ENCODE assay signal across 9 cellular contexts in genomic region chr10:79413196-79413595, GRCh38. TPM values are rescaled to one million over a fixed set of nuclear protein-coding genes. Genes with fewer than 3 reads are reported as not detected.
A peak's percentile ranks its signal among the peaks of the same experiment; 100 is the strongest.
DNase-seq lines count a peak whose midpoint lies in the region; ATAC-seq and TF ChIP-seq lines count a peak whose summit lies in the region.
"Had no signal": no experiment of that assay in that cellular context is flagged by ENCODE, and none has a peak within 500 bp of the region (broad histone marks: within the 10 kb centered on the region; RNA-seq: fewer than 3 reads in every experiment).

No MANE protein-coding gene starts in this region.

- H3K79me2 ChIP-seq in MM.1S (ENCODE audit: low read length) (no peaks in the 10 kb centered on the region), hepatocyte (peaks cover 39% of the 10 kb centered on the region)

- H3K4me3 Mint-ChIP-seq in dendritic cell treated with granulocyte-macrophage colony-stimulating factor and Interleukin-4, amounts not matched to agents 40 ng/mL and 50 ng/mL, for 4 days = peak overlapping the region; percentile 44

- WGBS in hepatocyte (ENCODE audit: low lambda C conversion rate, missing lambda C conversion rate) = 81% methylated on average over 10 of the region's 10 CpGs

- H3K27me3 Mint-ChIP-seq in dendritic cell treated with granulocyte-macrophage colony-stimulating factor and Interleukin-4, amounts not matched to agents 40 ng/mL and 50 ng/mL, for 4 days = peaks cover 9% of the 10 kb centered on the region

- intact Hi-C loops in dendritic cell treated with granulocyte-macrophage colony-stimulating factor and Interleukin-4, amounts not matched to agents 40 ng/mL and 50 ng/mL, for 4 days (cut with micrococcal nuclease) = no loop called here
- intact Hi-C loops in sciatic nerve (cut with DNase I) = no loop called here

- no peaks in the 10 kb centered on the region for H3K9me3 ChIP-seq in MM.1S (replicated peaks; ENCODE audit: insufficient read depth, low read length)
- H3K9me3 ChIP-seq in hepatocyte (ENCODE audit: low read depth) = no peaks in the 10 kb centered on the region

- peak; percentile 56 for DNase-seq in MM.1S
- DNase-seq in sciatic nerve (ENCODE audit: low spot score) = peak; percentile 56
- DNase-seq in HPDE6-E6E7 (ENCODE audit: extremely low spot score) = no peak
- DNase-seq in hepatocyte (ENCODE audit: low spot score) = no peak
- DNase-seq in NCI-H2029 treated with DMSO at 0.1 percent for 48 hours (lab: John Stamatoyannopoulos, UW) = no peak
- DNase-seq: anterior cingulate cortex, SHP77 treated with DMSO at 0.1 percent for 48 hours had no signal

- H3K9me2 ChIP-seq in MM.1S (replicated peaks; ENCODE audit: insufficient read depth, low read length) (no peaks in the 10 kb centered on the region), hepatocyte (replicated peaks; ENCODE audit: insufficient read depth) (no peaks in the 10 kb centered on the region)

- H3K4me3 ChIP-seq in MM.1S (ENCODE audit: low read length) (no peak overlapping the region; the same call in 1 of the 2 replicates), hepatocyte (no peak overlapping the region)

- no peaks in the 10 kb centered on the region for H3K9me3 Mint-ChIP-seq in dendritic cell treated with granulocyte-macrophage colony-stimulating factor and Interleukin-4, amounts not matched to agents 40 ng/mL and 50 ng/mL, for 4 days

- peak overlapping the region; percentile 21; the same call in 1 of the 2 replicates for H3K9ac ChIP-seq in MM.1S (ENCODE audit: low read length)

- no peaks in the 10 kb centered on the region for H3F3A ChIP-seq in MM.1S (ENCODE audit: insufficient read depth, low read length)

- H4K20me1 ChIP-seq in MM.1S (ENCODE audit: insufficient read depth, low read length) = no peaks in the 10 kb centered on the region
- H4K20me1 ChIP-seq in hepatocyte (ENCODE audit: insufficient read depth, poor library complexity, severe bottlenecking) = peaks cover 6% of the 10 kb centered on the region

- no peaks in the 10 kb centered on the region for H3K36me3 ChIP-seq in MM.1S (replicated peaks; ENCODE audit: insufficient read depth, low read length)
- no peaks in the 10 kb centered on the region for H3K36me3 ChIP-seq in hepatocyte (replicated peaks; ENCODE audit: insufficient read depth, low read depth)

- H3K27ac Mint-ChIP-seq in dendritic cell treated with granulocyte-macrophage colony-stimulating factor and Interleukin-4, amounts not matched to agents 40 ng/mL and 50 ng/mL, for 4 days = peak overlapping the region; percentile 41

- H3K4me1 ChIP-seq in MM.1S (ENCODE audit: low read length) (peaks cover 16% of the 10 kb centered on the region), hepatocyte (ENCODE audit: insufficient read depth) (peaks cover 17% of the 10 kb centered on the region)

- peaks cover 44% of the 10 kb centered on the region for H3K4me1 Mint-ChIP-seq in dendritic cell treated with granulocyte-macrophage colony-stimulating factor and Interleukin-4, amounts not matched to agents 40 ng/mL and 50 ng/mL, for 4 days (ENCODE audit: low read depth)

- no peak for TF ChIP-seq CTCF in MM.1S (IDR thresholded peaks at IDR 0.05; ENCODE audit: low read length)
- no peak for TF ChIP-seq CTCF in hepatocyte (IDR thresholded peaks at IDR 0.05; ENCODE audit: poor library complexity)

- H3K27me3 ChIP-seq in MM.1S (replicated peaks; ENCODE audit: insufficient read depth, low read length) = no peaks in the 10 kb centered on the region
- H3K27me3 ChIP-seq in hepatocyte = no peaks in the 10 kb centered on the region

- ATAC-seq in GM21360 (IDR thresholded peaks at IDR 0.05; ENCODE audit: unreplicated experiment) (peak; percentile 52), sciatic nerve (no peak)

- H3K4me2 ChIP-seq in MM.1S (ENCODE audit: low read depth, low read length) (peak overlapping the region; percentile 56), hepatocyte (no peak overlapping the region)

- H2AFZ ChIP-seq in MM.1S (ENCODE audit: low read length) (peak overlapping the region; percentile 0; the same call in 1 of the 2 replicates), hepatocyte (no peak overlapping the region)

- peaks cover 23% of the 10 kb centered on the region for H3K36me3 Mint-ChIP-seq in dendritic cell treated with granulocyte-macrophage colony-stimulating factor and Interleukin-4, amounts not matched to agents 40 ng/mL and 50 ng/mL, for 4 days (ENCODE audit: low read depth)

- H3K27ac ChIP-seq in MM.1S (ENCODE audit: low read length) (peak overlapping the region; percentile 13; the same call in 1 of the 2 replicates), hepatocyte (no peak overlapping the region)

RNA-seq across cellular contexts. Expression of gene ZCCHC24, which starts 32.2 kb away (rescaled TPM):
- total RNA-seq in sciatic nerve (150 TPM), hepatocyte (18.3 and 20.1 TPM in 2 replicates)
- polyA plus RNA-seq in hepatocyte = 14.5 and 20.6 TPM in 2 replicates

Comparison
In these comparisons a context has a peak if more than half of its experiments do, and no peak if none do; other contexts are left out.
1. DNase-seq: peak in MM.1S (single experiment) and sciatic nerve (single experiment); none in HPDE6-E6E7 (single experiment), hepatocyte (single experiment) and NCI-H2029 treated with DMSO at 0.1 percent for 48 hours (single experiment).